ENCODE assay signal across 39 cellular contexts in the genomic region with DNA sequence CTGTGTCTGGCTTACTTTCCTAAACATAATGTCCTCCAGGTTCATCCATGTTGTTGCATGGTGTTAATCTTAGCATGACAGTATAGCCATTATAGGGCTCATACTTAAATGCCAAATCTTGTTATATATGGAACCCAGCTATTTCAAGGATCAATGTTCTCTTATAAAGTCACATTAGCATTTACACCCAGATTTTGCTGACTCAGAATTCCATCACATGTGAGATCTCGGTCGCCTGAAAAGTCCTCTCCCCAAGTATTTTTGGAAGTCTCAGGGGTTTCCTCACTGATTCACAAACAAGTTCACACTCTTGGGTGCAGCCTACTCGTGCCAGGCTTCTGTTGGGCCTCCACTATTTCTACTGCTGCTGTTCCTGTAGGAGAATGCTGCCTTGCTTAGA. TPM values are rescaled to one million over a fixed set of nuclear protein-coding genes. Genes with fewer than 3 reads are reported as not detected.
"Had no signal": no experiment of that assay in that cellular context is flagged by ENCODE, and none has a peak within 500 bp of the region (broad histone marks: within the 10 kb centered on the region; RNA-seq: fewer than 3 reads in every experiment).

No MANE protein-coding gene starts in this region.

- H3K9me3 ChIP-seq: adrenal gland, body of pancreas had no signal

- H3K4me1 Mint-ChIP-seq: activated B cell treated with CpG ODN at 0.5 μM for 24 hours; activated CD4-positive, alpha-beta memory T cell treated with anti-CD3 and anti-CD28 coated beads, Interleukin-2, amount 10 ng/mL, durations not matched to agents 7 days and 5 days; activated CD4-positive, alpha-beta T cell treated with anti-CD3 and anti-CD28 coated beads for 36 hours; activated CD4-positive, alpha-beta T cell treated with anti-CD3 and anti-CD28 coated beads, Interleukin-2, amount 10 ng/mL, durations not matched to agents 7 days and 5 days; activated naive CD8-positive, alpha-beta T cell treated with anti-CD3 and anti-CD28 coated beads for 36 hours; activated T-helper 17 cell treated with anti-CD3 and anti-CD28 coated beads, Interleukin-2, amount 50 U/mL, for 72 hours had no signal

- H3K4me1 ChIP-seq: adrenal gland, body of pancreas, breast epithelium had no signal

- DNase-seq: activated B cell treated with CpG ODN at 0.5 μM for 24 hours; activated CD4-positive, alpha-beta memory T cell treated with anti-CD3 and anti-CD28 coated beads, Interleukin-2, amount 10 ng/mL, durations not matched to agents 7 days and 5 days; activated CD4-positive, alpha-beta T cell treated with anti-CD3 and anti-CD28 coated beads for 36 hours; activated CD4-positive, alpha-beta T cell treated with anti-CD3 and anti-CD28 coated beads for 48 hours; activated CD4-positive, alpha-beta T cell treated with anti-CD3 and anti-CD28 coated beads, Interleukin-2, amount 10 ng/mL, durations not matched to agents 7 days and 5 days; activated CD4-positive, alpha-beta T cell treated with anti-CD3 and anti-CD28 coated beads, Interleukin-2, amount 50 U/mL, for 48 hours; activated CD4-positive, CD25-positive, alpha-beta regulatory T cell treated with anti-CD3 and anti-CD28 coated beads, Interleukin-2, amount 50 U/mL, for 72 hours; activated CD8-positive, alpha-beta memory T cell treated with anti-CD3 and anti-CD28 coated beads for 24 hours; activated CD8-positive, alpha-beta memory T cell treated with anti-CD3 and anti-CD28 coated beads, Interleukin-2, amount 50 U/mL, for 4 hours; activated CD8-positive, alpha-beta T cell treated with anti-CD3 and anti-CD28 coated beads, Interleukin-2, amount 10 ng/mL, durations not matched to agents 7 days and 5 days; activated effector memory CD4-positive, alpha-beta T cell treated with anti-CD3 and anti-CD28 coated beads, Interleukin-2, amount 50 U/mL, for 16 hours; activated gamma-delta T cell treated with Interleukin-2 at 50 U/mL for 16 hours; activated naive CD4-positive, alpha-beta T cell; activated naive CD4-positive, alpha-beta T cell treated with anti-CD3 and anti-CD28 coated beads for 36 hours; activated naive CD4-positive, alpha-beta T cell treated with anti-CD3 and anti-CD28 coated beads, Interleukin-2, amount 50 U/mL, for 16 hours; activated naive CD8-positive, alpha-beta T cell treated with anti-CD3 and anti-CD28 coated beads for 36 hours; activated T-cell treated with anti-CD3 and anti-CD28 coated beads for 4 hours; activated T-cell treated with anti-CD3 and anti-CD28 coated beads, Interleukin-2, amount 50 U/mL, for 1 hour; activated T-cell treated with anti-CD3 and anti-CD28 coated beads, Interleukin-2, amount 50 U/mL, for 4 hours; activated T-cell treated with anti-CD3 and anti-CD28 coated beads, Interleukin-2, amount 50 U/mL, for 72 hours; adrenal gland; amniotic stem cell; aorta; body of pancreas; brain microvascular endothelial cell; central memory CD4-positive, alpha-beta T cell; T-helper 2 cell; T-helper 9 cell had no signal

- FAIRE-seq: TTC549 had no signal

- ATAC-seq: activated CD4-positive, alpha-beta T cell treated with anti-CD3 and anti-CD28 coated beads for 36 hours; activated CD8-positive, alpha-beta T cell treated with anti-CD3 and anti-CD28 coated beads, Interleukin-2, amount 10 ng/mL, durations not matched to agents 7 days and 5 days; activated naive CD4-positive, alpha-beta T cell treated with anti-CD3 and anti-CD28 coated beads, Interleukin-2, amount 50 U/mL, for 72 hours; activated T-cell treated with anti-CD3 and anti-CD28 coated beads, Interleukin-2, amount 50 U/mL, for 4 hours; activated T-cell treated with anti-CD3 and anti-CD28 coated beads, Interleukin-2, amount 50 U/mL, for 72 hours; activated T-helper 17 cell treated with anti-CD3 and anti-CD28 coated beads, Interleukin-2, amount 50 U/mL, for 72 hours; body of pancreas had no signal

- H3K27ac ChIP-seq: adrenal gland, body of pancreas, brain microvascular endothelial cell, breast epithelium, VCaP had no signal

- H3K27me3 Mint-ChIP-seq: activated B cell treated with CpG ODN at 0.5 μM for 24 hours; activated CD4-positive, alpha-beta memory T cell treated with anti-CD3 and anti-CD28 coated beads, Interleukin-2, amount 10 ng/mL, durations not matched to agents 7 days and 5 days; activated CD4-positive, alpha-beta T cell treated with anti-CD3 and anti-CD28 coated beads for 36 hours; activated CD4-positive, alpha-beta T cell treated with anti-CD3 and anti-CD28 coated beads, Interleukin-2, amount 10 ng/mL, durations not matched to agents 7 days and 5 days; activated naive CD8-positive, alpha-beta T cell treated with anti-CD3 and anti-CD28 coated beads for 36 hours; activated T-helper 17 cell treated with anti-CD3 and anti-CD28 coated beads, Interleukin-2, amount 50 U/mL, for 72 hours had no signal

- H3K36me3 ChIP-seq: brain microvascular endothelial cell, breast epithelium had no signal

- H3K27ac Mint-ChIP-seq: activated B cell treated with CpG ODN at 0.5 μM for 24 hours; activated CD4-positive, alpha-beta memory T cell treated with anti-CD3 and anti-CD28 coated beads, Interleukin-2, amount 10 ng/mL, durations not matched to agents 7 days and 5 days; activated CD4-positive, alpha-beta T cell treated with anti-CD3 and anti-CD28 coated beads for 36 hours; activated CD4-positive, alpha-beta T cell treated with anti-CD3 and anti-CD28 coated beads, Interleukin-2, amount 10 ng/mL, durations not matched to agents 7 days and 5 days; activated CD8-positive, alpha-beta T cell treated with anti-CD3 and anti-CD28 coated beads, Interleukin-2, amount 10 ng/mL, durations not matched to agents 7 days and 5 days; activated naive CD4-positive, alpha-beta T cell treated with anti-CD3 and anti-CD28 coated beads for 36 hours; activated naive CD4-positive, alpha-beta T cell treated with anti-CD3 and anti-CD28 coated beads, Interleukin-2, amount 50 U/mL, for 72 hours; activated naive CD8-positive, alpha-beta T cell treated with anti-CD3 and anti-CD28 coated beads for 36 hours; activated T-cell treated with anti-CD3 and anti-CD28 coated beads, Interleukin-2, amount 50 U/mL, for 72 hours; activated T-helper 1 cell treated with anti-CD3 and anti-CD28 coated beads, Interleukin-12 subunit alpha, Interleukin-12 subunit beta, Interleukin-2, Interleukin-4 antibody, amounts not matched to agents 30 ng/mL and 10 ng/mL and 1 ng/mL, durations not matched to agents 14 hours and 24 hours and 36 hours; activated T-helper 17 cell treated with anti-CD3 and anti-CD28 coated beads, Interleukin-2, amount 50 U/mL, for 72 hours; T-helper 1 cell treated with Interleukin-12 subunit alpha and Interleukin-12 subunit beta and Interleukin-4 antibody, amounts not matched to agents 30 μg/mL and 1 μg/mL, for 36 hours; T-helper 2 cell treated with Interferon-gamma antibody and Interleukin-4, amounts not matched to agents 5 μg/mL and 100 μg/mL, for 36 hours had no signal

- H3K4me3 ChIP-seq: adrenal gland, body of pancreas, breast epithelium had no signal

- H3K27me3 ChIP-seq: adrenal gland, body of pancreas, brain microvascular endothelial cell, breast epithelium had no signal

- H3K4me3 Mint-ChIP-seq: activated B cell treated with CpG ODN at 0.5 μM for 24 hours; activated CD4-positive, alpha-beta memory T cell treated with anti-CD3 and anti-CD28 coated beads, Interleukin-2, amount 10 ng/mL, durations not matched to agents 7 days and 5 days; activated CD4-positive, alpha-beta T cell treated with anti-CD3 and anti-CD28 coated beads for 36 hours; activated CD4-positive, alpha-beta T cell treated with anti-CD3 and anti-CD28 coated beads, Interleukin-2, amount 10 ng/mL, durations not matched to agents 7 days and 5 days; activated CD8-positive, alpha-beta T cell treated with anti-CD3 and anti-CD28 coated beads, Interleukin-2, amount 10 ng/mL, durations not matched to agents 7 days and 5 days; activated naive CD4-positive, alpha-beta T cell treated with anti-CD3 and anti-CD28 coated beads for 36 hours; activated naive CD8-positive, alpha-beta T cell treated with anti-CD3 and anti-CD28 coated beads for 36 hours; activated T-cell treated with anti-CD3 and anti-CD28 coated beads, Interleukin-2, amount 50 U/mL, for 4 hours; activated T-cell treated with anti-CD3 and anti-CD28 coated beads, Interleukin-2, amount 50 U/mL, for 72 hours; activated T-helper 1 cell treated with anti-CD3 and anti-CD28 coated beads, Interleukin-12 subunit alpha, Interleukin-12 subunit beta, Interleukin-2, Interleukin-4 antibody, amounts not matched to agents 30 ng/mL and 10 ng/mL and 1 ng/mL, durations not matched to agents 14 hours and 24 hours and 36 hours; activated T-helper 17 cell treated with anti-CD3 and anti-CD28 coated beads, Interleukin-2, amount 50 U/mL, for 72 hours; T-helper 1 cell treated with Interleukin-12 subunit alpha and Interleukin-12 subunit beta and Interleukin-4 antibody, amounts not matched to agents 30 μg/mL and 1 μg/mL, for 36 hours; T-helper 2 cell treated with Interferon-gamma antibody and Interleukin-4, amounts not matched to agents 5 μg/mL and 100 μg/mL, for 36 hours had no signal

RNA-seq across cellular contexts. Expression of gene C4orf51, which starts 19.9 kb away (rescaled TPM):
- total RNA-seq: activated B cell treated with CpG ODN at 0.5 μM for 24 hours; activated CD4-positive, alpha-beta memory T cell treated with anti-CD3 and anti-CD28 coated beads, Interleukin-2, amount 10 ng/mL, durations not matched to agents 7 days and 5 days; activated CD4-positive, alpha-beta T cell treated with anti-CD3 and anti-CD28 coated beads for 36 hours; activated CD4-positive, alpha-beta T cell treated with anti-CD3 and anti-CD28 coated beads, Interleukin-2, amount 10 ng/mL, durations not matched to agents 7 days and 5 days; activated CD8-positive, alpha-beta T cell treated with anti-CD3 and anti-CD28 coated beads, Interleukin-2, amount 10 ng/mL, durations not matched to agents 7 days and 5 days; activated naive CD4-positive, alpha-beta T cell treated with anti-CD3 and anti-CD28 coated beads for 36 hours; activated naive CD4-positive, alpha-beta T cell treated with anti-CD3 and anti-CD28 coated beads, Interleukin-2, amount 50 U/mL, for 72 hours; activated naive CD8-positive, alpha-beta T cell treated with anti-CD3 and anti-CD28 coated beads for 36 hours; activated T-cell treated with anti-CD3 and anti-CD28 coated beads, Interleukin-2, amount 50 U/mL, for 4 hours; activated T-cell treated with anti-CD3 and anti-CD28 coated beads, Interleukin-2, amount 50 U/mL, for 72 hours; activated T-helper 1 cell treated with anti-CD3 and anti-CD28 coated beads, Interleukin-12 subunit alpha, Interleukin-12 subunit beta, Interleukin-2, Interleukin-4 antibody, amounts not matched to agents 30 ng/mL and 10 ng/mL and 1 ng/mL, durations not matched to agents 14 hours and 24 hours and 36 hours; activated T-helper 17 cell treated with anti-CD3 and anti-CD28 coated beads, Interleukin-2, amount 50 U/mL, for 72 hours; adrenal gland; aorta; astrocyte; body of pancreas; breast epithelium; cardiac septum; cerebellum had no signal
- polyA plus RNA-seq: adrenal gland, aorta had no signal
